10 cellular contexts compared by ENCODE assay signal in the genomic region with DNA sequence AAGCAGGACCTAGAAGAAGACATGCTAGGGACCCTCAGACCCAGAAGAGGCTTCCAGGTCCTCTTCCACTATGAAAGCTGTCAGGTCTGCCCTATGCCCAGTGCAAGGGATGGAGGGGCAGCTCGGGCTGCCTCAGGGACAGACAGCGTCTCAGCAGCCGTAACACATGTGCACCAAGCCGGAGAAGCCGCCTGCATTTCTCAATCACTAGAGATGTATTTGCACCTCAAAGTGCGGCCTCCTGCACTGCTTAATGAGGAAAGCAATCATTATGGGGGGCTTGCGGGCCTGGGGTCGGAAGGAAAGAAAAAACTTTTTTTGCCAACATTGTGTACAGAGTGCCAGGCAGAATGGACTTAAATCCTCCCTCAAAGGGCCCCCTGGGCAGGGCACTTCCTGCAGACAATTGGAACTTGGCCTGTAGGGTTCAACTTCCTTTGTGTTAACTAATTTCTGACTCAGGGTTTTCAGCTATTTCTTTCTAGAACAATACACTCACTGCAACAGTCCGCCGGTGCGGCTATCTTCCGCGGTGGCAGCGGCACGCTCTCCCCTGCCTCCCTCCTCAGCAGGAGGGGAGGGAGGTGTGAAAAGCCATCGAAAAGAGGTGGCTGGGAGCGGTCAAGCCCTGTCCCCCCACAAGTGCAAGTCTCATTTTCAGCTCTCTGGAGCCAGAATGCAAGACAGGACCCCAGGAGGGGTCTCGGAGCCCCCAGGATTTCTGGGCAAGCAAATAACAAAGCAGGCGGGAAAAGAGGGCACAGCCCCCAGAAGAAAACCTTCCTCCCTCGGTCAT.
DNase-seq lines count a peak whose midpoint lies in the region; ATAC-seq, FAIRE-seq and TF ChIP-seq lines count a peak whose summit lies in the region.
"Had no signal": no experiment of that assay in that cellular context is flagged by ENCODE, and none has a peak within 500 bp of the region (broad histone marks: within the 10 kb centered on the region; RNA-seq: fewer than 3 reads in every experiment).

No MANE protein-coding gene starts in this region.

- no peak overlapping the region for H3K23ac ChIP-seq in H1 (ENCODE audit: insufficient read length)

- H3K9ac ChIP-seq in H1 (replicated peaks in 1 of 4; ENCODE audit: extremely low read depth in 1 of 4, low read depth in 3 of 4, low read length in 3 of 4): no peak overlapping the region; a peak in 1 of 7 replicates

- no peaks in the 10 kb centered on the region for H3K9me3 Mint-ChIP-seq in activated CD4-positive, alpha-beta T cell treated with anti-CD3 and anti-CD28 coated beads for 36 hours (ENCODE audit: low read depth)
- H3K9me3 Mint-ChIP-seq in mesothelial cell of epicardium (no peaks in the 10 kb centered on the region), type B pancreatic cell (no peaks in the 10 kb centered on the region)

- intact Hi-C loops in activated CD4-positive, alpha-beta T cell treated with anti-CD3 and anti-CD28 coated beads for 36 hours (cut with DNase I, micrococcal nuclease): no loop called here

- WGBS in H1 (ENCODE audit: extremely low coverage in 1 of 2, insufficient coverage in 1 of 2, insufficient read length in 1 of 2, insufficient replicate concordance in 2 of 2, low coverage in 1 of 2, low lambda C conversion rate in 2 of 2, missing lambda C conversion rate in 1 of 2), 2 experiments: 21% methylated on average over 20 of the region's 20 CpGs; no CpG with 5 or more reads in 1 of the 2 experiments

- H2BK20ac ChIP-seq in H1 (ENCODE audit: low read length): peak overlapping the region; percentile 77

- peak overlapping the region; percentile 92; the same call in 1 of the 2 replicates for H2BK5ac ChIP-seq in H1 (ENCODE audit: low read depth, low read length)

- no peak for TF ChIP-seq RAD21 in H1 (IDR thresholded peaks at IDR 0.05 in 1 of 2, conservative IDR thresholded peaks at IDR 0.05 in 1 of 2; ENCODE audit: low read depth in 2 of 2, low read length in 2 of 2)

- H3K27me3 ChIP-seq in H1 (replicated peaks in 1 of 4; ENCODE audit: control insufficient read depth in 3 of 4, extremely low read depth in 1 of 4, insufficient read depth in 3 of 4, low read length in 3 of 4): no peaks in the 10 kb centered on the region

- no peaks in the 10 kb centered on the region for H3K9me3 ChIP-seq in H1 (ENCODE audit: insufficient read depth in 2 of 2, low read depth in 1 of 2, low read length in 1 of 2)

- peak in 1 of 2 experiments; percentile 56; a peak in 2 of 3 replicates for TF ChIP-seq POLR2A in H1 (IDR thresholded peaks at IDR 0.05; ENCODE audit: control extremely low read depth in 1 of 2, low read depth in 2 of 2, low read length in 2 of 2)

- POLR2A ChIA-PET in activated CD4-positive, alpha-beta T cell treated with anti-CD3 and anti-CD28 coated beads for 36 hours (lab: Charles Lee): no interaction called here
- POLR2A ChIA-PET in H1 (lab: Charles Lee; ENCODE audit: partially characterized antibody): interaction anchor here (1.0 to 2.7 kb wide), 7 partner anchors 10 to 122 kb away, joined by 3 to 16 read pairs (median 3); no protein-coding TSS in a partner anchor

- peak overlapping the region; percentile 87; the same call in 1 of the 2 replicates for H2AK5ac ChIP-seq in H1 (ENCODE audit: low read depth, low read length)

- no peak for TF ChIP-seq EP300 in H1 (IDR thresholded peaks at IDR 0.05; ENCODE audit: borderline replicate concordance in 1 of 2, low read depth in 2 of 2, low read length in 2 of 2)

- no peak overlapping the region for H3K27ac Mint-ChIP-seq in activated CD4-positive, alpha-beta T cell treated with anti-CD3 and anti-CD28 coated beads for 36 hours
- H3K27ac Mint-ChIP-seq in mesothelial cell of epicardium: no peak overlapping the region
- H3K27ac Mint-ChIP-seq in type B pancreatic cell: peak overlapping the region; percentile 69

- H3K4me1 ChIP-seq in H1 (replicated peaks in 1 of 4; ENCODE audit: control insufficient read depth in 3 of 4, insufficient read depth in 4 of 4, low read length in 3 of 4): peaks cover 20 to 42% (median 31%) of the 10 kb centered on the region in 4 experiments

- FAIRE-seq in H1 (lab: Jason Lieb, UNC): peak; percentile 7

- H2BK120ac ChIP-seq in H1 (replicated peaks; ENCODE audit: low read depth, low read length): peak overlapping the region; percentile 40

- peaks cover 10% of the 10 kb centered on the region for H3K4me1 Mint-ChIP-seq in activated CD4-positive, alpha-beta T cell treated with anti-CD3 and anti-CD28 coated beads for 36 hours
- H3K4me1 Mint-ChIP-seq in mesothelial cell of epicardium: peaks cover 22% of the 10 kb centered on the region
- peaks cover 66% of the 10 kb centered on the region for H3K4me1 Mint-ChIP-seq in type B pancreatic cell (ENCODE audit: unreplicated experiment)

- H4K91ac ChIP-seq in H1 (replicated peaks; ENCODE audit: insufficient read length, low read length): peak overlapping the region; percentile 36

- peak; percentile 30 for ATAC-seq in activated CD4-positive, alpha-beta T cell treated with anti-CD3 and anti-CD28 coated beads for 36 hours
- ATAC-seq in HG03135 (IDR thresholded peaks at IDR 0.05; ENCODE audit: unreplicated experiment): no peak

- H3K23me2 ChIP-seq in H1 (ENCODE audit: low read depth, low read length): no peaks in the 10 kb centered on the region; the same call in 1 of the 2 replicates

- no peak overlapping the region for H2AFZ ChIP-seq in H1 (ENCODE audit: low read length)

- no peaks in the 10 kb centered on the region for H3K36me3 Mint-ChIP-seq in activated CD4-positive, alpha-beta T cell treated with anti-CD3 and anti-CD28 coated beads for 36 hours (ENCODE audit: low read depth)
- H3K36me3 Mint-ChIP-seq in mesothelial cell of epicardium (no peaks in the 10 kb centered on the region), type B pancreatic cell (no peaks in the 10 kb centered on the region)
- H3K36me3 Mint-ChIP-seq: CD4-positive, CD25-positive, alpha-beta regulatory T cell had no signal

- H4K20me1 ChIP-seq in H1 (replicated peaks in 1 of 2; ENCODE audit: control insufficient read depth in 1 of 2, insufficient read depth in 2 of 2, low read length in 2 of 2): peaks cover 2 to 4% of the 10 kb centered on the region in 2 experiments

- H3K27me3 Mint-ChIP-seq in activated CD4-positive, alpha-beta T cell treated with anti-CD3 and anti-CD28 coated beads for 36 hours: peaks cover 32% of the 10 kb centered on the region
- peaks cover 39% of the 10 kb centered on the region for H3K27me3 Mint-ChIP-seq in mesothelial cell of epicardium (ENCODE audit: low read depth)
- H3K27me3 Mint-ChIP-seq in type B pancreatic cell: peaks cover 4% of the 10 kb centered on the region

- H3K4me2 ChIP-seq in H1 (ENCODE audit: insufficient read depth in 1 of 2, low read depth in 2 of 2, low read length in 2 of 2): peak overlapping the region; percentile 61 to 86

- no peak overlapping the region for H3K56ac ChIP-seq in H1 (replicated peaks; ENCODE audit: insufficient read length, low read depth, low read length)

- H3K4ac ChIP-seq in H1 (replicated peaks; ENCODE audit: insufficient read length, low read depth, low read length): no peak overlapping the region

- H3K79me1 ChIP-seq in H1 (ENCODE audit: low read depth, low read length): peaks cover 3% of the 10 kb centered on the region; the same call in 1 of the 2 replicates

- no peak overlapping the region for H3K4me3 Mint-ChIP-seq in activated CD4-positive, alpha-beta T cell treated with anti-CD3 and anti-CD28 coated beads for 36 hours
- H3K4me3 Mint-ChIP-seq in mesothelial cell of epicardium: peak overlapping the region; percentile 50
- H3K4me3 Mint-ChIP-seq in type B pancreatic cell: peak overlapping the region; percentile 81
- H3K4me3 Mint-ChIP-seq: CD4-positive, CD25-positive, alpha-beta regulatory T cell had no signal

- H4K8ac ChIP-seq in H1 (ENCODE audit: extremely low read depth, insufficient read depth, low read length): no peak overlapping the region; the same call in 1 of the 2 replicates

- H3K14ac ChIP-seq in H1 (ENCODE audit: insufficient read length): no peak overlapping the region

- H3K79me2 ChIP-seq in H1 (ENCODE audit: control insufficient read depth in 1 of 2, insufficient read depth in 2 of 2, low read length in 2 of 2): peaks cover 0 to 22% of the 10 kb centered on the region in 2 experiments; a peak in 2 of 4 replicates

- H3K4me3 ChIP-seq in H1 (ENCODE audit: extremely low read depth in 1 of 4, insufficient read depth in 2 of 4, low read depth in 3 of 4, low read length in 4 of 4): peak overlapping the region; percentile 3 to 52 (median 16); a peak in 6 of 8 replicates

- peak; percentile 10 for DNase-seq in activated CD4-positive, alpha-beta T cell treated with anti-CD3 and anti-CD28 coated beads for 36 hours
- DNase-seq in activated CD4-positive, alpha-beta T cell treated with anti-CD3 and anti-CD28 coated beads, Interleukin-2, amount 50 U/mL, for 4 hours: no peak
- DNase-seq in H1 (ENCODE audit: low read depth in 1 of 2, low spot score in 2 of 2) (peak; percentile 70 to 72), mesothelial cell of epicardium (ENCODE audit: low spot score in 2 of 2, unreplicated experiment in 2 of 2) (no peak), type B pancreatic cell (ENCODE audit: extremely low spot score, unreplicated experiment) (no peak), putamen (ENCODE audit: low spot score) (no peak), NCI-H524 treated with DMSO at 0.1 percent for 48 hours (lab: John Stamatoyannopoulos, UW) (no peak)

- TF ChIP-seq CTCF in H1 (IDR thresholded peaks at IDR 0.05; ENCODE audit: control extremely low read depth in 1 of 3, insufficient read depth in 1 of 3, low read depth in 1 of 3, low read length in 3 of 3) (no peak), mesothelial cell of epicardium (IDR thresholded peaks at IDR 0.05; ENCODE audit: unreplicated experiment) (no peak), type B pancreatic cell (conservative IDR thresholded peaks at IDR 0.05) (no peak)

- peak overlapping the region; percentile 75; the same call in 1 of the 2 replicates for H2BK15ac ChIP-seq in H1 (ENCODE audit: low read length)

- peak overlapping the region; percentile 35; the same call in 1 of the 2 replicates for H3K27ac ChIP-seq in H1 (ENCODE audit: low read depth, low read length)
- H3K27ac ChIP-seq: HL-60 had no signal

- CTCF ChIA-PET in activated CD4-positive, alpha-beta T cell treated with anti-CD3 and anti-CD28 coated beads for 36 hours (lab: Charles Lee): no interaction called here
- CTCF ChIA-PET in H1 (lab: Charles Lee; ENCODE audit: partially characterized antibody): interaction anchor here (0.6 to 2.7 kb wide), 15 partner anchors 11 to 103 kb away, joined by 3 to 7 read pairs (median 3); no protein-coding TSS in a partner anchor

- peak overlapping the region; percentile 95 for H3K18ac ChIP-seq in H1 (ENCODE audit: extremely low read depth, low read length)

- peak overlapping the region; percentile 75 for H2BK12ac ChIP-seq in H1 (ENCODE audit: low read depth, low read length)

- no peak overlapping the region for H4K5ac ChIP-seq in H1 (ENCODE audit: insufficient read length, low read depth, low read length)

- H3K36me3 ChIP-seq in H1 (ENCODE audit: control insufficient read depth in 2 of 4, insufficient read depth in 4 of 4, low read length in 3 of 4): no peaks in the 10 kb centered on the region

TF ChIP-seq in H1, 55 proteins besides CTCF, POLR2A, EP300 and RAD21 (continues in another document):
- TF ChIP-seq BCL11A (IDR thresholded peaks at IDR 0.05; ENCODE audit: low read depth in 2 of 2, low read length in 2 of 2): no peak
- TF ChIP-seq CHD2 (IDR thresholded peaks at IDR 0.05; ENCODE audit: low read length): no peak
- peak; percentile 65 for TF ChIP-seq BACH1 (IDR thresholded peaks at IDR 0.05; ENCODE audit: low read length)

Comparison
In these comparisons a context has a peak if more than half of its experiments do, and no peak if none do; other contexts are left out.
1. DNase-seq: peak in activated CD4-positive, alpha-beta T cell treated with anti-CD3 and anti-CD28 coated beads for 36 hours (single experiment) and H1 (2 of 2); none in activated CD4-positive, alpha-beta T cell treated with anti-CD3 and anti-CD28 coated beads, Interleukin-2, amount 50 U/mL, for 4 hours (0 of 2), mesothelial cell of epicardium (0 of 2), type B pancreatic cell (single experiment), putamen (single experiment) and NCI-H524 treated with DMSO at 0.1 percent for 48 hours (single experiment).